ENCODE assay signal across 1 cellular context in the genomic region with DNA sequence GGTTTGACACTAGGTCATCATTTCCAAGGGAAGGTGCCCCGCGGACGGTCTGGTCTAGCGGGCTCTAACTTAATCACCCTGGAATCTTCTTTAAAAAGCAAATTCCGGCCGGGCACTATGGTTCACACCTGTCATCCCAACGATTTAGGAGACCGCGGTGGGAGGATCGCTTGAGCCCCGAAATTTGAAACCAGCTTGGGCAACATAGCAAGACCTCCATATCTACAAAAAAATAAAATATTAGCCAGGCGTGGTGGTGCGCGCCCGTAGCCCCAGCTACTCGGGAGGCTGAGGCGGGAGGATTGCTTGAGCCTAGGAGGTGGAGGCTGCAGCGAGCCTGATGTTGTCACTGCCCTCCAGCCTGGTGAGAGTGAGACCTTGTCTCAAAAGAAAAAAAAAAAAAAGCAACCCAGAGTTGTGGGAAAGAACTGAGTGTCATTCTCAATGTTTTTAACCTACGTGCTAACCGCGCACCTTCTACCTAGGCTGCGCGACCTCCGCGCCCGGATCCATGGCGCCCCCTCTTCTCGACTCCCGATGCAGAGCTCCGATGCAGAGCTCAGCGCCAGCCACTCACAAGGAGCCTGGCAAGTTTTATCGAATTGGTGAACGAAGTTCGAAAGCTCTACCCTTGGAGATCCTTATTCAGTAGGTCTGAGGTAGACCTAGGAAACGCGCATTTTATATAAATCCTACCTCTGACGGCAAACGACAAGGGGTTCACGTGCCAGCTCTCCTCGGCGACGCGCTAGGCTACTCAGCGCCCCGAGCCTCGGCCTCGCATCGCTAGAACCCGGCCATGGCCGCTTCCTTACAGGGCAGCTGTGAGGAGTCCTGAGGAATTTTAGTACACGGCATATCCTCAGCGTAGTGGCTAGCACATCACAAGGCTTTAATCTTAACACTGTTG.
TF ChIP-seq lines count a peak whose summit lies in the region.

No MANE protein-coding gene starts in this region.

TF ChIP-seq in HepG2, 621 proteins besides CTCF, POLR2A, EP300 and RAD21 (continued from another document and continues in another):
- no peak for TF ChIP-seq TIGD3 (CRISPR knock-in tag; IDR thresholded peaks at IDR 0.05; ENCODE audit: borderline replicate concordance)
- no peak for TF ChIP-seq DZIP1 (CRISPR knock-in tag; IDR thresholded peaks at IDR 0.05)
- peak; percentile 25; the same call in 1 of the 2 replicates for TF ChIP-seq HIVEP1 (CRISPR knock-in tag; IDR thresholded peaks at IDR 0.05)
- TF ChIP-seq ZNF768 (CRISPR knock-in tag; IDR thresholded peaks at IDR 0.05), result no peak
- TF ChIP-seq, protein P1, sequence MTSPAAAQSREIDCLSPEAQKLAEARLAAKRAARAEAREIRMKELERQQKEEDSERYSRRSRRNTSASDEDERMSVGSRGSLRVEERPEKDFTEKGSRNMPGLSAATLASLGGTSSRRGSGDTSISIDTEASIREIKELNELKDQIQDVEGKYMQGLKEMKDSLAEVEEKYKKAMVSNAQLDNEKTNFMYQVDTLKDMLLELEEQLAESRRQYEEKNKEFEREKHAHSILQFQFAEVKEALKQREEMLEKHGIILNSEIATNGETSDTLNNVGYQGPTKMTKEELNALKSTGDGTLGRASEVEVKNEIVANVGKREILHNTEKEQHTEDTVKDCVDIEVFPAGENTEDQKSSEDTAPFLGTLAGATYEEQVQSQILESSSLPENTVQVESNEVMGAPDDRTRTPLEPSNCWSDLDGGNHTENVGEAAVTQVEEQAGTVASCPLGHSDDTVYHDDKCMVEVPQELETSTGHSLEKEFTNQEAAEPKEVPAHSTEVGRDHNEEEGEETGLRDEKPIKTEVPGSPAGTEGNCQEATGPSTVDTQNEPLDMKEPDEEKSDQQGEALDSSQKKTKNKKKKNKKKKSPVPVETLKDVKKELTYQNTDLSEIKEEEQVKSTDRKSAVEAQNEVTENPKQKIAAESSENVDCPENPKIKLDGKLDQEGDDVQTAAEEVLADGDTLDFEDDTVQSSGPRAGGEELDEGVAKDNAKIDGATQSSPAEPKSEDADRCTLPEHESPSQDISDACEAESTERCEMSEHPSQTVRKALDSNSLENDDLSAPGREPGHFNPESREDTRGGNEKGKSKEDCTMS (CRISPR knock-in tag; conservative IDR thresholded peaks at IDR 0.05), result no peak
- no peak for TF ChIP-seq NFKBIZ (CRISPR knock-in tag; IDR thresholded peaks at IDR 0.05)
- TF ChIP-seq DNMT1 (CRISPR knock-in tag; IDR thresholded peaks at IDR 0.05), result no peak
- TF ChIP-seq TGIF2 (CRISPR knock-in tag; IDR thresholded peaks at IDR 0.05), result no peak
- no peak for TF ChIP-seq ZFP62 (CRISPR knock-in tag; IDR thresholded peaks at IDR 0.05)
- TF ChIP-seq NFKB2 (CRISPR knock-in tag; IDR thresholded peaks at IDR 0.05; ENCODE audit: borderline replicate concordance), result no peak
- TF ChIP-seq ZNF83 (CRISPR knock-in tag; IDR thresholded peaks at IDR 0.05; ENCODE audit: borderline replicate concordance), result no peak
- no peak for TF ChIP-seq PHF21A (CRISPR knock-in tag; IDR thresholded peaks at IDR 0.05)
- no peak for TF ChIP-seq ZNF670 (CRISPR knock-in tag; IDR thresholded peaks at IDR 0.05; ENCODE audit: borderline replicate concordance)
- TF ChIP-seq, protein P2, sequence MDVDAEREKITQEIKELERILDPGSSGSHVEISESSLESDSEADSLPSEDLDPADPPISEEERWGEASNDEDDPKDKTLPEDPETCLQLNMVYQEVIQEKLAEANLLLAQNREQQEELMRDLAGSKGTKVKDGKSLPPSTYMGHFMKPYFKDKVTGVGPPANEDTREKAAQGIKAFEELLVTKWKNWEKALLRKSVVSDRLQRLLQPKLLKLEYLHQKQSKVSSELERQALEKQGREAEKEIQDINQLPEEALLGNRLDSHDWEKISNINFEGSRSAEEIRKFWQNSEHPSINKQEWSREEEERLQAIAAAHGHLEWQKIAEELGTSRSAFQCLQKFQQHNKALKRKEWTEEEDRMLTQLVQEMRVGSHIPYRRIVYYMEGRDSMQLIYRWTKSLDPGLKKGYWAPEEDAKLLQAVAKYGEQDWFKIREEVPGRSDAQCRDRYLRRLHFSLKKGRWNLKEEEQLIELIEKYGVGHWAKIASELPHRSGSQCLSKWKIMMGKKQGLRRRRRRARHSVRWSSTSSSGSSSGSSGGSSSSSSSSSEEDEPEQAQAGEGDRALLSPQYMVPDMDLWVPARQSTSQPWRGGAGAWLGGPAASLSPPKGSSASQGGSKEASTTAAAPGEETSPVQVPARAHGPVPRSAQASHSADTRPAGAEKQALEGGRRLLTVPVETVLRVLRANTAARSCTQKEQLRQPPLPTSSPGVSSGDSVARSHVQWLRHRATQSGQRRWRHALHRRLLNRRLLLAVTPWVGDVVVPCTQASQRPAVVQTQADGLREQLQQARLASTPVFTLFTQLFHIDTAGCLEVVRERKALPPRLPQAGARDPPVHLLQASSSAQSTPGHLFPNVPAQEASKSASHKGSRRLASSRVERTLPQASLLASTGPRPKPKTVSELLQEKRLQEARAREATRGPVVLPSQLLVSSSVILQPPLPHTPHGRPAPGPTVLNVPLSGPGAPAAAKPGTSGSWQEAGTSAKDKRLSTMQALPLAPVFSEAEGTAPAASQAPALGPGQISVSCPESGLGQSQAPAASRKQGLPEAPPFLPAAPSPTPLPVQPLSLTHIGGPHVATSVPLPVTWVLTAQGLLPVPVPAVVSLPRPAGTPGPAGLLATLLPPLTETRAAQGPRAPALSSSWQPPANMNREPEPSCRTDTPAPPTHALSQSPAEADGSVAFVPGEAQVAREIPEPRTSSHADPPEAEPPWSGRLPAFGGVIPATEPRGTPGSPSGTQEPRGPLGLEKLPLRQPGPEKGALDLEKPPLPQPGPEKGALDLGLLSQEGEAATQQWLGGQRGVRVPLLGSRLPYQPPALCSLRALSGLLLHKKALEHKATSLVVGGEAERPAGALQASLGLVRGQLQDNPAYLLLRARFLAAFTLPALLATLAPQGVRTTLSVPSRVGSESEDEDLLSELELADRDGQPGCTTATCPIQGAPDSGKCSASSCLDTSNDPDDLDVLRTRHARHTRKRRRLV (CRISPR knock-in tag; IDR thresholded peaks at IDR 0.05), result no peak
- no peak for TF ChIP-seq RBM39 (IDR thresholded peaks at IDR 0.05; ENCODE audit: low read depth, low read length, poor library complexity, severe bottlenecking)
- TF ChIP-seq WIZ (CRISPR knock-in tag; IDR thresholded peaks at IDR 0.05), result no peak
- no peak for TF ChIP-seq ZNF841 (CRISPR knock-in tag; IDR thresholded peaks at IDR 0.05; ENCODE audit: borderline replicate concordance)
- TF ChIP-seq BRD4 (CRISPR knock-in tag; IDR thresholded peaks at IDR 0.05), result no peak
- peak; percentile 62; the same call in 1 of the 2 replicates for TF ChIP-seq HNF1B (CRISPR knock-in tag; IDR thresholded peaks at IDR 0.05)
- no peak for TF ChIP-seq SRY (CRISPR knock-in tag; IDR thresholded peaks at IDR 0.05)
- TF ChIP-seq, protein P3, sequence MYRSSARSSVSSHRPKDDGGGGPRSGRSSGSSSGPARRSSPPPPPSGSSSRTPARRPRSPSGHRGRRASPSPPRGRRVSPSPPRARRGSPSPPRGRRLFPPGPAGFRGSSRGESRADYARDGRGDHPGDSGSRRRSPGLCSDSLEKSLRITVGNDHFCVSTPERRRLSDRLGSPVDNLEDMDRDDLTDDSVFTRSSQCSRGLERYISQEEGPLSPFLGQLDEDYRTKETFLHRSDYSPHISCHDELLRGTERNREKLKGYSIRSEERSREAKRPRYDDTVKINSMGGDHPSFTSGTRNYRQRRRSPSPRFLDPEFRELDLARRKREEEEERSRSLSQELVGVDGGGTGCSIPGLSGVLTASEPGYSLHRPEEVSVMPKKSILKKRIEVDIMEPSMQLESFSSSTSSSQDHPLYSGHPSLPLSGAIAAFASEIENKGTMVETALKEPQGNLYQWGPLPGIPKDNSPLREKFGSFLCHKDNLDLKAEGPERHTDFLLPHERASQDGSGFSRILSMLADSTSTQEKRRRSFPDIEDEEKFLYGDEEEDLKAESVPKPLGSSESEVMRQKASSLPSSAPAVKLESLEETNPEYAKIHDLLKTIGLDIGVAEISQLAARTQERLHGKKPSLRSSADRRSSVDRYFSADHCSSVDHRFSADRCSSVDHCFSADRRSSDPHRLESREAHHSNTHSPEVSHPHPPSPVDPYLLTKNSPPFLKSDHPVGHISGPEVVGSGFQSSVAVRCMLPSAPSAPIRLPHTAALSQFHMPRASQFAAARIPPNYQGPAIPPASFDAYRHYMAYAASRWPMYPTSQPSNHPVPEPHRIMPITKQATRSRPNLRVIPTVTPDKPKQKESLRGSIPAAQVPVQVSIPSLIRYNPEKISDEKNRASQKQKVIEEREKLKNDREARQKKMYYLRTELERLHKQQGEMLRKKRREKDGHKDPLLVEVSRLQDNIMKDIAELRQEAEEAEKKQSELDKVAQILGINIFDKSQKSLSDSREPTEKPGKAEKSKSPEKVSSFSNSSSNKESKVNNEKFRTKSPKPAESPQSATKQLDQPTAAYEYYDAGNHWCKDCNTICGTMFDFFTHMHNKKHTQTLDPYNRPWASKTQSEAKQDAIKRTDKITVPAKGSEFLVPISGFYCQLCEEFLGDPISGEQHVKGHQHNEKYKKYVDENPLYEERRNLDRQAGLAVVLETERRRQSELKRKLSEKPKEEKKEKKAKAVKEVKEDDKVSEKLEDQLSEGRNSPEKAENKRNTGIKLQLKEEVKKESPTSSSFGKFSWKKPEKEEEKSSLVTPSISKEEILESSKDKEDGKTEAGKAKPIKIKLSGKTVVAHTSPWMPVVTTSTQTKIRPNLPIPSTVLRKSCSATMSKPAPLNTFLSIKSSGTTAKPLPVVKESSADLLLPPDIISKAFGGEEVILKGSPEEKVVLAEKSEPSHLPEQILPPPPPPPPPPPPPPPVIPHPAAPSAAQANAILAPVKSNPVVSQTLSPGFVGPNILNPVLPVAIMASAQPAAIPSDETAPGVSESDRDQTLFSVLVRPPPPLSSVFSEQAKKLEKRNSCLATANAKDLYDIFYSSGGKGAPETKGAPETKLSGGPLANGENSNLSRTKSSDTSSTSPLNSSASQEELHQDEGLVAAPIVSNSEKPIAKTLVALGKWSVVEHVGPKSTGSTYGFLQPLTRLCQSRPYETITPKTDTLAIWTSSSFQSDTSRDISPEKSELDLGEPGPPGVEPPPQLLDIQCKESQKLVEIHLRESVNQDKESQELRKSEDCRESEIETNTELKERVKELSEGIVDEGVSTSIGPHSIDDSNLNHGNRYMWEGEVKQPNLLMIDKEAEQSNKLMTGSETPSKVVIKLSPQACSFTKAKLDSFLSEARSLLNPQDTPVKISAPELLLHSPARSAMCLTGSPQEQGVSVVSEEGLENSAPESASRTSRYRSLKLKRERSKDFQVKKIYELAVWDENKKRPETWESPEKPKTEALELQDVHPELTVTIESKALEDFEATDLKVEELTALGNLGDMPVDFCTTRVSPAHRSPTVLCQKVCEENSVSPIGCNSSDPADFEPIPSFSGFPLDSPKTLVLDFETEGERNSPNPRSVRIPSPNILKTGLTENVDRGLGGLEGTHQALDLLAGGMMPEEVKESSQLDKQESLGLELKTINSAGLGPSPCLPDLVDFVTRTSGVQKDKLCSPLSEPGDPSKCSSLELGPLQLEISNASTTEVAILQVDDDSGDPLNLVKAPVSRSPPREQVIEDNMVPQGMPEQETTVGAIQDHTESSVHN (CRISPR knock-in tag; IDR thresholded peaks at IDR 0.05), result no peak
- no peak for TF ChIP-seq POGZ (CRISPR knock-in tag; IDR thresholded peaks at IDR 0.05)
- no peak for TF ChIP-seq CCDC6 (CRISPR knock-in tag; IDR thresholded peaks at IDR 0.05)
- no peak for TF ChIP-seq THAP11 (CRISPR knock-in tag; IDR thresholded peaks at IDR 0.05)
- no peak for TF ChIP-seq TRIM24 (CRISPR knock-in tag; IDR thresholded peaks at IDR 0.05)
